1 cellular context compared by ENCODE assay signal in the genomic region with DNA sequence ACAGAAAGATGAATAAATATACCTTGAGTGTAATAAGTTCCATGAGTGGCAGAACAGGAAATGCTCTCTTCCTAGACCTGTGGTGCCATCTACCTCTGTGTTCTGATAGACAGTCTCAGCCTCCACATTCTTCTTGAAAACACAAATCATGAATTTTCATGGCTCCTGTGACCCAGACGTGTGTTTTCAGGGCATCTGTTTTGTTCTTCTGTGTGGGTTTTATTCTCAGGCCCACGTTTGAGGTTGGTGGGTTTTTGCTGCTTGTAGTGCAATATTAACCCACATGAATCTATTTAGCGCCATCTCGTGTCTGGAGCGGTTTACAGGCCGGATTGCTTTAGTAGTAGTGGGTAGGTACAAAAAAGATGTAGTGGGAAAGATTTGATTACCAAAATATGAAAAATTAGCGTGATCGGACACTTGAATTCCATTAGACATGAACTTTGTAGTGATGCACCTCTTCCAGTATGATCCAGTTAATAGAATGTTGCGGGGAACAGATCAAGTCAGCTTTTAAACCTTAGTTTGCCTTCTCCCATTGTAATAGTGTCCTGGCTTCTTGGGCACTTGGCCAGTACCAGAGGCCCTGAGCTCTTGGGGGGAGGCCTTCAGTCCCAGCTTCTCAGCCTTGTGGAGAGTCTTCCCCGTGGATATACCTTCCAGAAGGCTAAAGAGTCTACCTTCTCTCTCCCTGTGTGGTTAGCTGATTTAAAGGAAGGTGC.
A peak's percentile ranks its signal among the peaks of the same experiment; 100 is the strongest.
TF ChIP-seq lines count a peak whose summit lies in the region.

No MANE protein-coding gene starts in this region.

TF ChIP-seq in K562, 482 proteins besides CTCF, POLR2A, EP300 and RAD21 (continued from another document):
- no peak for TF ChIP-seq CUX1 (CRISPR knock-in tag; IDR thresholded peaks at IDR 0.05)
- TF ChIP-seq, protein P1, sequence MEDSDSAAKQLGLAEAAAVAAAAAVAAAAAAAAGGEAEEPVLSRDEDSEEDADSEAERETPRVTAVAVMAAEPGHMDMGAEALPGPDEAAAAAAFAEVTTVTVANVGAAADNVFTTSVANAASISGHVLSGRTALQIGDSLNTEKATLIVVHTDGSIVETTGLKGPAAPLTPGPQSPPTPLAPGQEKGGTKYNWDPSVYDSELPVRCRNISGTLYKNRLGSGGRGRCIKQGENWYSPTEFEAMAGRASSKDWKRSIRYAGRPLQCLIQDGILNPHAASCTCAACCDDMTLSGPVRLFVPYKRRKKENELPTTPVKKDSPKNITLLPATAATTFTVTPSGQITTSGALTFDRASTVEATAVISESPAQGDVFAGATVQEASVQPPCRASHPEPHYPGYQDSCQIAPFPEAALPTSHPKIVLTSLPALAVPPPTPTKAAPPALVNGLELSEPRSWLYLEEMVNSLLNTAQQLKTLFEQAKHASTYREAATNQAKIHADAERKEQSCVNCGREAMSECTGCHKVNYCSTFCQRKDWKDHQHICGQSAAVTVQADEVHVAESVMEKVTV (CRISPR knock-in tag; IDR thresholded peaks at IDR 0.05), result peak; percentile 35
- 0 out of 2 replicates have a peak, but pooled peaks have one; percentile 21 for TF ChIP-seq KLF16 (IDR thresholded peaks at IDR 0.05)
